Comparison of ENCODE assay signal across 1 cellular context in the genomic region with DNA sequence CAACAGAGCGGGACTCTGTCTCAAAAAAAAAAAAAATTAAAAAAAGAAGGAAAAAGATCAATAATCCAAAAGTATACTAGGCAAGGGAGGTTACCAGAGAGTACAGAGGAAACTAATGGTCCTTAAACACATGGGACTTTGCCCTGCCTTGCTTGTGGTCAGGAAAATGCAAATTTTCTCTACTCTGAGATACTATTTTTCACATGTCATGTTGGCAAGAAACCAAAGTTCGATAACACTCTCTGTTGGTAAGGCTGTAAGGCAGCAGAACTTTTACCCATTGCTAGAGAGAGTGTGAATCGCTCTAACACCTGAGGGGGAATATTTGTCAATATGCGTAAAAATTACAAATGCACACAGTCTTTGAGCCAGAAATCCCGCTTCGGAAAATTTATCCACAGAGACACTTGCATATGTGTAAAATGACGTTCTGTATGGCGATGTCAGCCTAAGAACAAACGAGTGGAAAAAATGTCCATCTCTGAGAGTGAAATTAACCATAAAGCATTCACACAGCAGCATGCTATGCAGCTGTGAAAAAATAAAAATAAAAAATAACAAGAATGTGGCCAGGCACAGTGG.
TF ChIP-seq lines count a peak whose summit lies in the region.

No MANE protein-coding gene starts in this region.

TF ChIP-seq in GM12878, 131 proteins besides CTCF, POLR2A, EP300 and RAD21 (continued from another document and continues in another):
- TF ChIP-seq, protein P1, sequence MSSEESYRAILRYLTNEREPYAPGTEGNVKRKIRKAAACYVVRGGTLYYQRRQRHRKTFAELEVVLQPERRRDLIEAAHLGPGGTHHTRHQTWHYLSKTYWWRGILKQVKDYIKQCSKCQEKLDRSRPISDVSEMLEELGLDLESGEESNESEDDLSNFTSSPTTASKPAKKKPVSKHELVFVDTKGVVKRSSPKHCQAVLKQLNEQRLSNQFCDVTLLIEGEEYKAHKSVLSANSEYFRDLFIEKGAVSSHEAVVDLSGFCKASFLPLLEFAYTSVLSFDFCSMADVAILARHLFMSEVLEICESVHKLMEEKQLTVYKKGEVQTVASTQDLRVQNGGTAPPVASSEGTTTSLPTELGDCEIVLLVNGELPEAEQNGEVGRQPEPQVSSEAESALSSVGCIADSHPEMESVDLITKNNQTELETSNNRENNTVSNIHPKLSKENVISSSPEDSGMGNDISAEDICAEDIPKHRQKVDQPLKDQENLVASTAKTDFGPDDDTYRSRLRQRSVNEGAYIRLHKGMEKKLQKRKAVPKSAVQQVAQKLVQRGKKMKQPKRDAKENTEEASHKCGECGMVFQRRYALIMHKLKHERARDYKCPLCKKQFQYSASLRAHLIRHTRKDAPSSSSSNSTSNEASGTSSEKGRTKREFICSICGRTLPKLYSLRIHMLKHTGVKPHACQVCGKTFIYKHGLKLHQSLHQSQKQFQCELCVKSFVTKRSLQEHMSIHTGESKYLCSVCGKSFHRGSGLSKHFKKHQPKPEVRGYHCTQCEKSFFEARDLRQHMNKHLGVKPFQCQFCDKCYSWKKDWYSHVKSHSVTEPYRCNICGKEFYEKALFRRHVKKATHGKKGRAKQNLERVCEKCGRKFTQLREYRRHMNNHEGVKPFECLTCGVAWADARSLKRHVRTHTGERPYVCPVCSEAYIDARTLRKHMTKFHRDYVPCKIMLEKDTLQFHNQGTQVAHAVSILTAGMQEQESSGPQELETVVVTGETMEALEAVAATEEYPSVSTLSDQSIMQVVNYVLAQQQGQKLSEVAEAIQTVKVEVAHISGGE (CRISPR knock-in tag; IDR thresholded peaks at IDR 0.05) = no peak
- TF ChIP-seq EZH2 (IDR thresholded peaks at IDR 0.05; ENCODE audit: borderline replicate concordance, control insufficient read depth, low read depth, low read length) (no peak), CBFB (IDR thresholded peaks at IDR 0.05; ENCODE audit: low read depth) (peak; percentile 69; the same call in 1 of the 2 replicates), ZNF384 (IDR thresholded peaks at IDR 0.05; ENCODE audit: borderline replicate concordance, low read depth, low read length) (peak; percentile 30; the same call in 1 of the 2 replicates), EED (IDR thresholded peaks at IDR 0.05; ENCODE audit: low read depth) (no peak), KLF5 (IDR thresholded peaks at IDR 0.05; ENCODE audit: partially characterized antibody) (peak; percentile 31), MXI1 (IDR thresholded peaks at IDR 0.05; ENCODE audit: low read depth, low read length) (peak; percentile 51; the same call in 1 of the 2 replicates), SREBF2 (IDR thresholded peaks at IDR 0.05; ENCODE audit: low read length) (no peak), NR2F1 (conservative IDR thresholded peaks at IDR 0.05) (peak; percentile 7; the same call in 1 of the 2 replicates), NR2C2 (IDR thresholded peaks at IDR 0.05; ENCODE audit: borderline replicate concordance, control insufficient read depth, insufficient read length, low read depth) (no peak), CREB1 (IDR thresholded peaks at IDR 0.05; ENCODE audit: low read depth) (no peak), DPF2 (IDR thresholded peaks at IDR 0.05) (peak; percentile 85), RBBP5 (conservative IDR thresholded peaks at IDR 0.05) (no peak), SMAD1 (IDR thresholded peaks at IDR 0.05; ENCODE audit: low read depth, partially characterized antibody) (peak; percentile 93), SPI1 (IDR thresholded peaks at IDR 0.05; ENCODE audit: borderline replicate concordance, insufficient read depth, low read depth, low read length) (no peak), NR2C1 (IDR thresholded peaks at IDR 0.05) (no peak), ASH2L (IDR thresholded peaks at IDR 0.05; ENCODE audit: borderline replicate concordance, low read depth) (no peak), KAT2A (conservative IDR thresholded peaks at IDR 0.05; ENCODE audit: control insufficient read depth, low read depth, low read length) (no peak), SMC3 (IDR thresholded peaks at IDR 0.05; ENCODE audit: borderline replicate concordance, low read length) (0 out of 2 replicates have a peak, but pooled peaks have one; percentile 8), HDAC6 (IDR thresholded peaks at IDR 0.05; ENCODE audit: unreplicated experiment) (no peak), CHD4 (IDR thresholded peaks at IDR 0.05) (no peak), BHLHE40 (IDR thresholded peaks at IDR 0.05; ENCODE audit: borderline replicate concordance in 1 of 2, low read depth in 2 of 2, low read length in 1 of 2) (peak; percentile 76 to 80), YBX1 (IDR thresholded peaks at IDR 0.05) (no peak), TBL1XR1 (IDR thresholded peaks at IDR 0.05; ENCODE audit: low read depth, low read length) (no peak), EGR1 (IDR thresholded peaks at IDR 0.05; ENCODE audit: borderline replicate concordance in 1 of 2, low read depth in 2 of 2, low read length in 2 of 2) (no peak), HDAC2 (IDR thresholded peaks at IDR 0.05) (no peak), BMI1 (IDR thresholded peaks at IDR 0.05; ENCODE audit: borderline replicate concordance) (no peak; the same call in 1 of the 2 replicates), FOS (IDR thresholded peaks at IDR 0.05; ENCODE audit: borderline replicate concordance, extremely low read depth, insufficient read length) (no peak), NBN (IDR thresholded peaks at IDR 0.05) (peak; percentile 80), MYB (IDR thresholded peaks at IDR 0.05; ENCODE audit: borderline replicate concordance, low read depth, low read length) (no peak), NFIC (IDR thresholded peaks at IDR 0.05; ENCODE audit: low read depth, low read length) (0 out of 2 replicates have a peak, but pooled peaks have one; percentile 54), RELA (IDR thresholded peaks at IDR 0.05; ENCODE audit: borderline replicate concordance, partially characterized antibody) (no peak), POU2F2 (IDR thresholded peaks at IDR 0.05; ENCODE audit: borderline replicate concordance, low read depth, low read length) (peak; percentile 99), ESRRA (IDR thresholded peaks at IDR 0.05; ENCODE audit: low read length) (no peak), JUND (IDR thresholded peaks at IDR 0.05; ENCODE audit: low read depth, low read length) (no peak), CEBPB (IDR thresholded peaks at IDR 0.05; ENCODE audit: borderline replicate concordance in 1 of 2, low read depth in 2 of 2, low read length in 2 of 2) (no peak)
- TF ChIP-seq, protein P2, sequence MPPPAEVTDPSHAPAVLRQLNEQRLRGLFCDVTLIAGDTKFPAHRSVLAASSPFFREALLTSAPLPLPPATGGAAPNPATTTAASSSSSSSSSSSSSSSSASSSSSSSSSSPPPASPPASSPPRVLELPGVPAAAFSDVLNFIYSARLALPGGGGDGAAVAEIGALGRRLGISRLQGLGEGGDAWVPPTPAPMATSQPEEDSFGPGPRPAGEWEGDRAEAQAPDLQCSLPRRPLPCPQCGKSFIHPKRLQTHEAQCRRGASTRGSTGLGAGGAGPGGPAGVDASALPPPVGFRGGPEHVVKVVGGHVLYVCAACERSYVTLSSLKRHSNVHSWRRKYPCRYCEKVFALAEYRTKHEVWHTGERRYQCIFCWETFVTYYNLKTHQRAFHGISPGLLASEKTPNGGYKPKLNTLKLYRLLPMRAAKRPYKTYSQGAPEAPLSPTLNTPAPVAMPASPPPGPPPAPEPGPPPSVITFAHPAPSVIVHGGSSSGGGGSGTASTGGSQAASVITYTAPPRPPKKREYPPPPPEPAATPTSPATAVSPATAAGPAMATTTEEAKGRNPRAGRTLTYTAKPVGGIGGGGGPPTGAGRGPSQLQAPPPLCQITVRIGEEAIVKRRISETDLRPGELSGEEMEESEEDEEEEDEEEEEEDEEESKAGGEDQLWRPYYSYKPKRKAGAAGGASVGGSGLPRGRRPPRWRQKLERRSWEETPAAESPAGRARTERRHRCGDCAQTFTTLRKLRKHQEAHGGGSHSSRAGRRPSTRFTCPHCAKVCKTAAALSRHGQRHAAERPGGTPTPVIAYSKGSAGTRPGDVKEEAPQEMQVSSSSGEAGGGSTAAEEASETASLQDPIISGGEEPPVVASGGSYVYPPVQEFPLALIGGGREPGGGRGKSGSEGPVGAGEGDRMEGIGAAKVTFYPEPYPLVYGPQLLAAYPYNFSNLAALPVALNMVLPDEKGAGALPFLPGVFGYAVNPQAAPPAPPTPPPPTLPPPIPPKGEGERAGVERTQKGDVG (CRISPR knock-in tag; IDR thresholded peaks at IDR 0.05) = no peak
- TF ChIP-seq, protein P3, sequence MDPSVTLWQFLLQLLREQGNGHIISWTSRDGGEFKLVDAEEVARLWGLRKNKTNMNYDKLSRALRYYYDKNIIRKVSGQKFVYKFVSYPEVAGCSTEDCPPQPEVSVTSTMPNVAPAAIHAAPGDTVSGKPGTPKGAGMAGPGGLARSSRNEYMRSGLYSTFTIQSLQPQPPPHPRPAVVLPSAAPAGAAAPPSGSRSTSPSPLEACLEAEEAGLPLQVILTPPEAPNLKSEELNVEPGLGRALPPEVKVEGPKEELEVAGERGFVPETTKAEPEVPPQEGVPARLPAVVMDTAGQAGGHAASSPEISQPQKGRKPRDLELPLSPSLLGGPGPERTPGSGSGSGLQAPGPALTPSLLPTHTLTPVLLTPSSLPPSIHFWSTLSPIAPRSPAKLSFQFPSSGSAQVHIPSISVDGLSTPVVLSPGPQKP (IDR thresholded peaks at IDR 0.05; ENCODE audit: low read depth, low read length) = no peak
- TF ChIP-seq, protein P4, sequence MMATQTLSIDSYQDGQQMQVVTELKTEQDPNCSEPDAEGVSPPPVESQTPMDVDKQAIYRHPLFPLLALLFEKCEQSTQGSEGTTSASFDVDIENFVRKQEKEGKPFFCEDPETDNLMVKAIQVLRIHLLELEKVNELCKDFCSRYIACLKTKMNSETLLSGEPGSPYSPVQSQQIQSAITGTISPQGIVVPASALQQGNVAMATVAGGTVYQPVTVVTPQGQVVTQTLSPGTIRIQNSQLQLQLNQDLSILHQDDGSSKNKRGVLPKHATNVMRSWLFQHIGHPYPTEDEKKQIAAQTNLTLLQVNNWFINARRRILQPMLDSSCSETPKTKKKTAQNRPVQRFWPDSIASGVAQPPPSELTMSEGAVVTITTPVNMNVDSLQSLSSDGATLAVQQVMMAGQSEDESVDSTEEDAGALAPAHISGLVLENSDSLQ (IDR thresholded peaks at IDR 0.05) = peak; percentile 29; the same call in 1 of the 2 replicates
- TF ChIP-seq, protein P5, sequence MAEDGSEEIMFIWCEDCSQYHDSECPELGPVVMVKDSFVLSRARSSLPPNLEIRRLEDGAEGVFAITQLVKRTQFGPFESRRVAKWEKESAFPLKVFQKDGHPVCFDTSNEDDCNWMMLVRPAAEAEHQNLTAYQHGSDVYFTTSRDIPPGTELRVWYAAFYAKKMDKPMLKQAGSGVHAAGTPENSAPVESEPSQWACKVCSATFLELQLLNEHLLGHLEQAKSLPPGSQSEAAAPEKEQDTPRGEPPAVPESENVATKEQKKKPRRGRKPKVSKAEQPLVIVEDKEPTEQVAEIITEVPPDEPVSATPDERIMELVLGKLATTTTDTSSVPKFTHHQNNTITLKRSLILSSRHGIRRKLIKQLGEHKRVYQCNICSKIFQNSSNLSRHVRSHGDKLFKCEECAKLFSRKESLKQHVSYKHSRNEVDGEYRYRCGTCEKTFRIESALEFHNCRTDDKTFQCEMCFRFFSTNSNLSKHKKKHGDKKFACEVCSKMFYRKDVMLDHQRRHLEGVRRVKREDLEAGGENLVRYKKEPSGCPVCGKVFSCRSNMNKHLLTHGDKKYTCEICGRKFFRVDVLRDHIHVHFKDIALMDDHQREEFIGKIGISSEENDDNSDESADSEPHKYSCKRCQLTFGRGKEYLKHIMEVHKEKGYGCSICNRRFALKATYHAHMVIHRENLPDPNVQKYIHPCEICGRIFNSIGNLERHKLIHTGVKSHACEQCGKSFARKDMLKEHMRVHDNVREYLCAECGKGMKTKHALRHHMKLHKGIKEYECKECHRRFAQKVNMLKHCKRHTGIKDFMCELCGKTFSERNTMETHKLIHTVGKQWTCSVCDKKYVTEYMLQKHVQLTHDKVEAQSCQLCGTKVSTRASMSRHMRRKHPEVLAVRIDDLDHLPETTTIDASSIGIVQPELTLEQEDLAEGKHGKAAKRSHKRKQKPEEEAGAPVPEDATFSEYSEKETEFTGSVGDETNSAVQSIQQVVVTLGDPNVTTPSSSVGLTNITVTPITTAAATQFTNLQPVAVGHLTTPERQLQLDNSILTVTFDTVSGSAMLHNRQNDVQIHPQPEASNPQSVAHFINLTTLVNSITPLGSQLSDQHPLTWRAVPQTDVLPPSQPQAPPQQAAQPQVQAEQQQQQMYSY (CRISPR knock-in tag; IDR thresholded peaks at IDR 0.05) = no peak
- TF ChIP-seq, protein P6, sequence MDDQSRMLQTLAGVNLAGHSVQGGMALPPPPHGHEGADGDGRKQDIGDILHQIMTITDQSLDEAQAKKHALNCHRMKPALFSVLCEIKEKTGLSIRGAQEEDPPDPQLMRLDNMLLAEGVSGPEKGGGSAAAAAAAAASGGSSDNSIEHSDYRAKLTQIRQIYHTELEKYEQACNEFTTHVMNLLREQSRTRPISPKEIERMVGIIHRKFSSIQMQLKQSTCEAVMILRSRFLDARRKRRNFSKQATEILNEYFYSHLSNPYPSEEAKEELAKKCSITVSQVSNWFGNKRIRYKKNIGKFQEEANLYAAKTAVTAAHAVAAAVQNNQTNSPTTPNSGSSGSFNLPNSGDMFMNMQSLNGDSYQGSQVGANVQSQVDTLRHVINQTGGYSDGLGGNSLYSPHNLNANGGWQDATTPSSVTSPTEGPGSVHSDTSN (IDR thresholded peaks at IDR 0.05; ENCODE audit: insufficient replicate concordance, low read depth, low read length) = no peak
- TF ChIP-seq, protein P7, sequence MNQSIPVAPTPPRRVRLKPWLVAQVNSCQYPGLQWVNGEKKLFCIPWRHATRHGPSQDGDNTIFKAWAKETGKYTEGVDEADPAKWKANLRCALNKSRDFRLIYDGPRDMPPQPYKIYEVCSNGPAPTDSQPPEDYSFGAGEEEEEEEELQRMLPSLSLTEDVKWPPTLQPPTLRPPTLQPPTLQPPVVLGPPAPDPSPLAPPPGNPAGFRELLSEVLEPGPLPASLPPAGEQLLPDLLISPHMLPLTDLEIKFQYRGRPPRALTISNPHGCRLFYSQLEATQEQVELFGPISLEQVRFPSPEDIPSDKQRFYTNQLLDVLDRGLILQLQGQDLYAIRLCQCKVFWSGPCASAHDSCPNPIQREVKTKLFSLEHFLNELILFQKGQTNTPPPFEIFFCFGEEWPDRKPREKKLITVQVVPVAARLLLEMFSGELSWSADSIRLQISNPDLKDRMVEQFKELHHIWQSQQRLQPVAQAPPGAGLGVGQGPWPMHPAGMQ (IDR thresholded peaks at IDR 0.05; ENCODE audit: borderline replicate concordance) = no peak
- TF ChIP-seq, protein P8, sequence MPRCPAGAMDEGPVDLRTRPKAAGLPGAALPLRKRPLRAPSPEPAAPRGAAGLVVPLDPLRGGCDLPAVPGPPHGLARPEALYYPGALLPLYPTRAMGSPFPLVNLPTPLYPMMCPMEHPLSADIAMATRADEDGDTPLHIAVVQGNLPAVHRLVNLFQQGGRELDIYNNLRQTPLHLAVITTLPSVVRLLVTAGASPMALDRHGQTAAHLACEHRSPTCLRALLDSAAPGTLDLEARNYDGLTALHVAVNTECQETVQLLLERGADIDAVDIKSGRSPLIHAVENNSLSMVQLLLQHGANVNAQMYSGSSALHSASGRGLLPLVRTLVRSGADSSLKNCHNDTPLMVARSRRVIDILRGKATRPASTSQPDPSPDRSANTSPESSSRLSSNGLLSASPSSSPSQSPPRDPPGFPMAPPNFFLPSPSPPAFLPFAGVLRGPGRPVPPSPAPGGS (IDR thresholded peaks at IDR 0.05; ENCODE audit: borderline replicate concordance, insufficient read depth, low read depth, low read length, poor library complexity, severe bottlenecking) = peak; percentile 33
